ENCODE assay signal across 9 cellular contexts in genomic region chr4:108763226-108763593, GRCh38. TPM values are rescaled to one million over a fixed set of nuclear protein-coding genes. Genes with fewer than 3 reads are reported as not detected.
DNase-seq lines count a peak whose midpoint lies in the region; ATAC-seq and TF ChIP-seq lines count a peak whose summit lies in the region.
"Had no signal": no experiment of that assay in that cellular context is flagged by ENCODE, and none has a peak within 500 bp of the region (broad histone marks: within the 10 kb centered on the region; RNA-seq: fewer than 3 reads in every experiment).

No MANE protein-coding gene starts in this region.

- no peak for DNase-seq in HFF-Myc (ENCODE audit: extremely low read depth, low read depth)
- no peak for DNase-seq in ascending aorta (ENCODE audit: low spot score in 2 of 2)
- no peak for DNase-seq in EL
- no peak for DNase-seq in NCI-H1092 (lab: John Stamatoyannopoulos, UW)
- DNase-seq in activated CD4-positive, alpha-beta T cell treated with anti-CD3 and anti-CD28 coated beads for 4 hours, result no peak
- DNase-seq: NCI-H1694 treated with DMSO at 0.1 percent for 48 hours had no signal

- H3K4me3 ChIP-seq in HFF-Myc (replicated peaks; ENCODE audit: low read depth, low read length) (peak overlapping the region; percentile 33), ascending aorta (peak overlapping the region; percentile 67 to 74), iPS-15b (ENCODE audit: low read depth, low read length) (peak overlapping the region; percentile 88), skeletal muscle tissue (ENCODE audit: low read length in 3 of 3) (peak overlapping the region; percentile 75 to 83 (median 77))

- intact Hi-C loops in ascending aorta (cut with DNase I), result no loop called here

- H3K4me1 ChIP-seq in ascending aorta (no peaks in the 10 kb centered on the region), iPS-15b (ENCODE audit: control insufficient read depth, insufficient read depth, low read length) (peaks cover 3% of the 10 kb centered on the region), skeletal muscle tissue (ENCODE audit: control insufficient read depth in 3 of 3, insufficient read depth in 3 of 3, low read length in 3 of 3) (peaks cover 0 to 12% (median 8%) of the 10 kb centered on the region in 3 donors)

- H3K27me3 ChIP-seq in ascending aorta (no peaks in the 10 kb centered on the region), iPS-15b (ENCODE audit: control insufficient read depth, insufficient read depth, low read length) (peaks cover 34% of the 10 kb centered on the region), skeletal muscle tissue (ENCODE audit: control insufficient read depth in 3 of 3, insufficient read depth in 3 of 3, low read length in 3 of 3) (peaks cover 0 to 9% (median 0%) of the 10 kb centered on the region in 3 donors)

- H3K36me3 ChIP-seq in ascending aorta (no peaks in the 10 kb centered on the region), iPS-15b (ENCODE audit: control insufficient read depth, insufficient read depth, low read length) (no peaks in the 10 kb centered on the region), skeletal muscle tissue (ENCODE audit: control insufficient read depth in 3 of 3, insufficient read depth in 3 of 3, low read length in 3 of 3) (no peaks in the 10 kb centered on the region)

- H3K9me3 ChIP-seq in ascending aorta (no peaks in the 10 kb centered on the region), iPS-15b (ENCODE audit: control insufficient read depth, insufficient read depth, low read length) (no peaks in the 10 kb centered on the region), skeletal muscle tissue (ENCODE audit: control insufficient read depth in 3 of 3, low read length in 3 of 3) (no peaks in the 10 kb centered on the region)

- no peak for ATAC-seq in activated CD4-positive, CD25-positive, alpha-beta regulatory T cell treated with anti-CD3 and anti-CD28 coated beads, Interleukin-2, amount 50 U/mL, for 24 hours

- TF ChIP-seq CTCF in HFF-Myc (IDR thresholded peaks at IDR 0.05; ENCODE audit: low read depth, low read length, missing control alignments) (no peak), ascending aorta (IDR thresholded peaks at IDR 0.05) (no peak)

- H3K27ac ChIP-seq in ascending aorta, result no peak overlapping the region
- no peak overlapping the region for H3K27ac ChIP-seq in skeletal muscle tissue (ENCODE audit: low read depth, low read length)

- H3K9ac ChIP-seq in iPS-15b (ENCODE audit: low read depth, low read length) (no peak overlapping the region), skeletal muscle tissue (ENCODE audit: low read depth in 1 of 3, low read length in 3 of 3) (peak overlapping the region; percentile 15 to 74 (median 62))

RNA-seq across cellular contexts. Expression of gene ETNPPL, which starts 0.4 kb away (rescaled TPM):
- total RNA-seq in ascending aorta (not detected), skeletal muscle tissue (not detected)

Comparison
In these comparisons a context has a peak if more than half of its experiments do, and no peak if none do; other contexts are left out.
1. H3K4me3 ChIP-seq: peak in every context shown above with its lines; median percentile 88 in iPS-15b; 77 in skeletal muscle tissue; 70 in ascending aorta; 33 in HFF-Myc.